In genomic region chr3:12922299-12922698, GRCh38 we compare ENCODE assay signal across 1 cellular context.
TF ChIP-seq lines count a peak whose summit lies in the region.

No MANE protein-coding gene starts in this region.

TF ChIP-seq in GM23338, 12 proteins besides CTCF, POLR2A, EP300 and RAD21 (continued from another document):
- TF ChIP-seq, protein P1, sequence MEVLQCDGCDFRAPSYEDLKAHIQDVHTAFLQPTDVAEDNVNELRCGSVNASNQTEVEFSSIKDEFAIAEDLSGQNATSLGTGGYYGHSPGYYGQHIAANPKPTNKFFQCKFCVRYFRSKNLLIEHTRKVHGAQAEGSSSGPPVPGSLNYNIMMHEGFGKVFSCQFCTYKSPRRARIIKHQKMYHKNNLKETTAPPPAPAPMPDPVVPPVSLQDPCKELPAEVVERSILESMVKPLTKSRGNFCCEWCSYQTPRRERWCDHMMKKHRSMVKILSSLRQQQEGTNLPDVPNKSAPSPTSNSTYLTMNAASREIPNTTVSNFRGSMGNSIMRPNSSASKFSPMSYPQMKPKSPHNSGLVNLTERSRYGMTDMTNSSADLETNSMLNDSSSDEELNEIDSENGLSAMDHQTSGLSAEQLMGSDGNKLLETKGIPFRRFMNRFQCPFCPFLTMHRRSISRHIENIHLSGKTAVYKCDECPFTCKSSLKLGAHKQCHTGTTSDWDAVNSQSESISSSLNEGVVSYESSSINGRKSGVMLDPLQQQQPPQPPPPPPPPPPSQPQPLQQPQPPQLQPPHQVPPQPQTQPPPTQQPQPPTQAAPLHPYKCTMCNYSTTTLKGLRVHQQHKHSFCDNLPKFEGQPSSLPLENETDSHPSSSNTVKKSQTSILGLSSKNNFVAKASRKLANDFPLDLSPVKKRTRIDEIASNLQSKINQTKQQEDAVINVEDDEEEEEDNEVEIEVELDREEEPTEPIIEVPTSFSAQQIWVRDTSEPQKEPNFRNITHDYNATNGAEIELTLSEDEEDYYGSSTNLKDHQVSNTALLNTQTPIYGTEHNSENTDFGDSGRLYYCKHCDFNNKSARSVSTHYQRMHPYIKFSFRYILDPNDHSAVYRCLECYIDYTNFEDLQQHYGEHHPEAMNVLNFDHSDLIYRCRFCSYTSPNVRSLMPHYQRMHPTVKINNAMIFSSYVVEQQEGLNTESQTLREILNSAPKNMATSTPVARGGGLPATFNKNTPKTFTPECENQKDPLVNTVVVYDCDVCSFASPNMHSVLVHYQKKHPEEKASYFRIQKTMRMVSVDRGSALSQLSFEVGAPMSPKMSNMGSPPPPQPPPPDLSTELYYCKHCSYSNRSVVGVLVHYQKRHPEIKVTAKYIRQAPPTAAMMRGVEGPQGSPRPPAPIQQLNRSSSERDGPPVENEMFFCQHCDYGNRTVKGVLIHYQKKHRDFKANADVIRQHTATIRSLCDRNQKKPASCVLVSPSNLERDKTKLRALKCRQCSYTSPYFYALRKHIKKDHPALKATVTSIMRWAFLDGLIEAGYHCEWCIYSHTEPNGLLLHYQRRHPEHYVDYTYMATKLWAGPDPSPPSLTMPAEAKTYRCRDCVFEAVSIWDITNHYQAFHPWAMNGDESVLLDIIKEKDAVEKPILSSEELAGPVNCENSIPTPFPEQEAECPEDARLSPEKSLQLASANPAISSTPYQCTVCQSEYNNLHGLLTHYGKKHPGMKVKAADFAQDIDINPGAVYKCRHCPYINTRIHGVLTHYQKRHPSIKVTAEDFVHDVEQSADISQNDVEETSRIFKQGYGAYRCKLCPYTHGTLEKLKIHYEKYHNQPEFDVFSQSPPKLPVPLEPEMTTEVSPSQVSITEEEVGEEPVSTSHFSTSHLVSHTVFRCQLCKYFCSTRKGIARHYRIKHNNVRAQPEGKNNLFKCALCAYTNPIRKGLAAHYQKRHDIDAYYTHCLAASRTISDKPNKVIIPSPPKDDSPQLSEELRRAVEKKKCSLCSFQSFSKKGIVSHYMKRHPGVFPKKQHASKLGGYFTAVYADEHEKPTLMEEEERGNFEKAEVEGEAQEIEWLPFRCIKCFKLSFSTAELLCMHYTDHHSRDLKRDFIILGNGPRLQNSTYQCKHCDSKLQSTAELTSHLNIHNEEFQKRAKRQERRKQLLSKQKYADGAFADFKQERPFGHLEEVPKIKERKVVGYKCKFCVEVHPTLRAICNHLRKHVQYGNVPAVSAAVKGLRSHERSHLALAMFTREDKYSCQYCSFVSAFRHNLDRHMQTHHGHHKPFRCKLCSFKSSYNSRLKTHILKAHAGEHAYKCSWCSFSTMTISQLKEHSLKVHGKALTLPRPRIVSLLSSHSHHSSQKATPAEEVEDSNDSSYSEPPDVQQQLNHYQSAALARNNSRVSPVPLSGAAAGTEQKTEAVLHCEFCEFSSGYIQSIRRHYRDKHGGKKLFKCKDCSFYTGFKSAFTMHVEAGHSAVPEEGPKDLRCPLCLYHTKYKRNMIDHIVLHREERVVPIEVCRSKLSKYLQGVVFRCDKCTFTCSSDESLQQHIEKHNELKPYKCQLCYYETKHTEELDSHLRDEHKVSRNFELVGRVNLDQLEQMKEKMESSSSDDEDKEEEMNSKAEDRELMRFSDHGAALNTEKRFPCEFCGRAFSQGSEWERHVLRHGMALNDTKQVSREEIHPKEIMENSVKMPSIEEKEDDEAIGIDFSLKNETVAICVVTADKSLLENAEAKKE (CRISPR knock-in tag; IDR thresholded peaks at IDR 0.05): no peak
TF ChIP-seq in GM23338: peak in this region for 0.
